Comparison of ENCODE assay signal across 2 cellular contexts in the genomic region with DNA sequence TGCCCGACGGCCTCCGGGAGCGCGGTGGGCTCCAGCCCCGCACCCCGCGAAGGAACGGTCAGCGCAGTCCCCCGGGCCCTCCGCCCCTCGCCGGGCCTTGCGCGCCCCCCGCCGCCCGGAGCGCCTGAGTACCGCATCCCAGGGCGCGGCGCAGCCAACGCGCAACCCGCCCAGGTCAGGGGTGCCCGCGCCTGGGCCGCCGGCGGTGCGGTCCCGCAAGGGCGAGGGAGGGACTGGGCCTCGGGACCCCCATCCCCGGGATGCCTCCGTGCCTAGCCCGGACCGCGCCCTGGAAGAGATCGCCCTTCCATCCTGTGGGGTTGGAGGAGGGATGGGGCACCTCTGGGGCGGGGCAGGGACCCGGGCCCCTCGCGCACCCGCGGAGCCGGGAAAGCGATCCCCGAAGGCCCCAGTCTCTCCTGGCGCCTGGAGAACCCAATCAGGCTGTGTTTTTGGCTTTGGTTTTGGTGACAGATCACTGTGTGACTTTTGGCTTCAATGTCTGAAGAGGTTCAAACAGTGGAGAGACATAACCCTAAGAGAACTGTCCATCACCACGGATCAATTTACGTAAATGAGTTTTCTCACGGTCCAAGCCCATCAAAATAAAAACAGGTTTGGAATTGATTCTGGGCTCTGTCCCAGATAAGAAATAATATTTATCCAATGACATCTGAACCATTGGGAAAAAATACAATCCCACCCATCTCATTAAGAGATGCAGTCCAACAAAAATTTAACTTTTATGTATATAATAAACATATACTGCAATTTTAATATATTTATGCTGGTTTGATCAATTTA.
A peak's percentile ranks its signal among the peaks of the same experiment; 100 is the strongest.
TF ChIP-seq lines count a peak whose summit lies in the region.

No MANE protein-coding gene starts in this region.

TF ChIP-seq in GM23338, 12 proteins besides CTCF, POLR2A, EP300 and RAD21 (continued from another document):
- TF ChIP-seq, protein P1, sequence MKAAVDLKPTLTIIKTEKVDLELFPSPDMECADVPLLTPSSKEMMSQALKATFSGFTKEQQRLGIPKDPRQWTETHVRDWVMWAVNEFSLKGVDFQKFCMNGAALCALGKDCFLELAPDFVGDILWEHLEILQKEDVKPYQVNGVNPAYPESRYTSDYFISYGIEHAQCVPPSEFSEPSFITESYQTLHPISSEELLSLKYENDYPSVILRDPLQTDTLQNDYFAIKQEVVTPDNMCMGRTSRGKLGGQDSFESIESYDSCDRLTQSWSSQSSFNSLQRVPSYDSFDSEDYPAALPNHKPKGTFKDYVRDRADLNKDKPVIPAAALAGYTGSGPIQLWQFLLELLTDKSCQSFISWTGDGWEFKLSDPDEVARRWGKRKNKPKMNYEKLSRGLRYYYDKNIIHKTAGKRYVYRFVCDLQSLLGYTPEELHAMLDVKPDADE (IDR thresholded peaks at IDR 0.05) = no peak
- TF ChIP-seq ZNF331 (CRISPR knock-in tag; IDR thresholded peaks at IDR 0.05; ENCODE audit: low read depth) = no peak
- no peak for TF ChIP-seq EZH2phosphoT487 (IDR thresholded peaks at IDR 0.05; ENCODE audit: unreplicated experiment)
- no peak for TF ChIP-seq POLR2AphosphoS5 (IDR thresholded peaks at IDR 0.05; ENCODE audit: low read depth)
- peak; percentile 30 for TF ChIP-seq EZH2 (IDR thresholded peaks at IDR 0.05; ENCODE audit: low read depth, unreplicated experiment)
TF ChIP-seq in GM23338: peak in this region for 1.

TF ChIP-seq in neural cell, 6 proteins besides CTCF, POLR2A, EP300 and RAD21 (continued from another document):
- TF ChIP-seq, protein P2, sequence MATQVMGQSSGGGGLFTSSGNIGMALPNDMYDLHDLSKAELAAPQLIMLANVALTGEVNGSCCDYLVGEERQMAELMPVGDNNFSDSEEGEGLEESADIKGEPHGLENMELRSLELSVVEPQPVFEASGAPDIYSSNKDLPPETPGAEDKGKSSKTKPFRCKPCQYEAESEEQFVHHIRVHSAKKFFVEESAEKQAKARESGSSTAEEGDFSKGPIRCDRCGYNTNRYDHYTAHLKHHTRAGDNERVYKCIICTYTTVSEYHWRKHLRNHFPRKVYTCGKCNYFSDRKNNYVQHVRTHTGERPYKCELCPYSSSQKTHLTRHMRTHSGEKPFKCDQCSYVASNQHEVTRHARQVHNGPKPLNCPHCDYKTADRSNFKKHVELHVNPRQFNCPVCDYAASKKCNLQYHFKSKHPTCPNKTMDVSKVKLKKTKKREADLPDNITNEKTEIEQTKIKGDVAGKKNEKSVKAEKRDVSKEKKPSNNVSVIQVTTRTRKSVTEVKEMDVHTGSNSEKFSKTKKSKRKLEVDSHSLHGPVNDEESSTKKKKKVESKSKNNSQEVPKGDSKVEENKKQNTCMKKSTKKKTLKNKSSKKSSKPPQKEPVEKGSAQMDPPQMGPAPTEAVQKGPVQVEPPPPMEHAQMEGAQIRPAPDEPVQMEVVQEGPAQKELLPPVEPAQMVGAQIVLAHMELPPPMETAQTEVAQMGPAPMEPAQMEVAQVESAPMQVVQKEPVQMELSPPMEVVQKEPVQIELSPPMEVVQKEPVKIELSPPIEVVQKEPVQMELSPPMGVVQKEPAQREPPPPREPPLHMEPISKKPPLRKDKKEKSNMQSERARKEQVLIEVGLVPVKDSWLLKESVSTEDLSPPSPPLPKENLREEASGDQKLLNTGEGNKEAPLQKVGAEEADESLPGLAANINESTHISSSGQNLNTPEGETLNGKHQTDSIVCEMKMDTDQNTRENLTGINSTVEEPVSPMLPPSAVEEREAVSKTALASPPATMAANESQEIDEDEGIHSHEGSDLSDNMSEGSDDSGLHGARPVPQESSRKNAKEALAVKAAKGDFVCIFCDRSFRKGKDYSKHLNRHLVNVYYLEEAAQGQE (IDR thresholded peaks at IDR 0.05; ENCODE audit: borderline replicate concordance) = no peak
- TF ChIP-seq MXI1 (conservative IDR thresholded peaks at IDR 0.05; ENCODE audit: poor library complexity, severe bottlenecking) (no peak), EZH2 (IDR thresholded peaks at IDR 0.05; ENCODE audit: borderline replicate concordance, insufficient read depth, low read length, poor library complexity, severe bottlenecking) (no peak), SMC3 (conservative IDR thresholded peaks at IDR 0.05; ENCODE audit: poor library complexity) (no peak)
TF ChIP-seq in neural cell: peak in this region for 0.
